In the genomic region with DNA sequence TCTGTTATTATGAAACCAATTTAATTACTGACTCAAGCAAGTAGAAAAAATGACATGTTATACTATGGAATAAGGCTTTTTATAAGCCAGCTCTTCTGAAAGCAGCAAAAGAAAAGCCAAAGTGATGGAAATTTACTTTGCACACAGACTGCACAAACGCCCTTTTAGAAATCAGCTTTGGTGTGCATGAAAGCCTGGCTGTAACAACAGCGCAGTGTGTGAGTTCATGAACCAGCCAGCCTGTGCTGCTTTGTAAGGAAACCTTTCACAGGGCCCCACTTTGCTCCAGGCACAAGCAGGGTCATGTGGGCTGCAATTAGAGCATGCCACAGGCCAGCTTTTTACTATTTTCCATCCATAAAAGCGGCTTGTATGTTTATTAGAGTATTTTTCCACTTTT, we compare ENCODE assay signal across 18 cellular contexts. TPM values are rescaled to one million over a fixed set of nuclear protein-coding genes. Genes with fewer than 3 reads are reported as not detected.
DNase-seq lines count a peak whose midpoint lies in the region; ATAC-seq and TF ChIP-seq lines count a peak whose summit lies in the region.
"Had no signal": no experiment of that assay in that cellular context is flagged by ENCODE, and none has a peak within 500 bp of the region (broad histone marks: within the 10 kb centered on the region; RNA-seq: fewer than 3 reads in every experiment).

No MANE protein-coding gene starts in this region.

- no peaks in the 10 kb centered on the region for H3K36me3 ChIP-seq in vagina
- H3K36me3 ChIP-seq: pancreas, thyroid gland had no signal

- H3K27ac Mint-ChIP-seq in nephron progenitor cell = peak overlapping the region; percentile 82
- H3K27ac Mint-ChIP-seq: activated naive CD4-positive, alpha-beta T cell treated with anti-CD3 and anti-CD28 coated beads for 36 hours; CD4-positive, CD25-positive, alpha-beta regulatory T cell; WTC11 had no signal

- H3K27me3 ChIP-seq in vagina = no peaks in the 10 kb centered on the region
- H3K27me3 ChIP-seq: thyroid gland had no signal

- no peak for TF ChIP-seq CTCF in nephron progenitor cell (IDR thresholded peaks at IDR 0.05)
- TF ChIP-seq CTCF in vagina (IDR thresholded peaks at IDR 0.05) = no peak

- no peaks in the 10 kb centered on the region for H3K9me3 Mint-ChIP-seq in nephron progenitor cell
- H3K9me3 Mint-ChIP-seq: activated naive CD4-positive, alpha-beta T cell treated with anti-CD3 and anti-CD28 coated beads for 36 hours; CD4-positive, CD25-positive, alpha-beta regulatory T cell; WTC11 had no signal

- DNase-seq in anterior cingulate cortex (lab: John Stamatoyannopoulos, UW) (peak in 54 of 58 donors; percentile 7 to 92 (median 68)), foreskin melanocyte (peak; percentile 99), nephron progenitor cell (no peak), vagina (ENCODE audit: extremely low spot score in 2 of 2) (no peak), EL (no peak)
- DNase-seq: activated naive CD4-positive, alpha-beta T cell treated with anti-CD3 and anti-CD28 coated beads for 36 hours; CD4-positive, CD25-positive, alpha-beta regulatory T cell; NCI-H1048; NCI-H2107; NCI-H69; pancreas; T-helper 1 cell; thyroid gland had no signal

- no peak for ATAC-seq in GM19023 (IDR thresholded peaks at IDR 0.05; ENCODE audit: unreplicated experiment)
- ATAC-seq in HG02981 (IDR thresholded peaks at IDR 0.05; ENCODE audit: unreplicated experiment) = no peak
- ATAC-seq: Panc1, pancreas, WTC11 had no signal

- no peaks in the 10 kb centered on the region for H3K9me3 ChIP-seq in vagina
- H3K9me3 ChIP-seq: pancreas, thyroid gland had no signal

- H3K36me3 Mint-ChIP-seq in nephron progenitor cell (ENCODE audit: low read depth) = no peaks in the 10 kb centered on the region
- H3K36me3 Mint-ChIP-seq: CD4-positive, CD25-positive, alpha-beta regulatory T cell; WTC11 had no signal

- no peak for TF ChIP-seq POLR2A in vagina (IDR thresholded peaks at IDR 0.05)

- no peaks in the 10 kb centered on the region for H3K4me1 ChIP-seq in vagina
- H3K4me1 ChIP-seq: pancreas, thyroid gland had no signal

- H3K4me1 Mint-ChIP-seq in nephron progenitor cell = peaks cover 21% of the 10 kb centered on the region
- H3K4me1 Mint-ChIP-seq: WTC11 had no signal

- intact Hi-C loops in vagina (cut with DNase I) = no loop called here

- peak overlapping the region; percentile 51 for H3K27ac ChIP-seq in vagina
- H3K27ac ChIP-seq: pancreas, thyroid gland had no signal

- H3K4me3 Mint-ChIP-seq in nephron progenitor cell = no peak overlapping the region
- H3K4me3 Mint-ChIP-seq: activated naive CD4-positive, alpha-beta T cell treated with anti-CD3 and anti-CD28 coated beads for 36 hours; CD4-positive, CD25-positive, alpha-beta regulatory T cell; WTC11 had no signal

- H3K27me3 Mint-ChIP-seq in nephron progenitor cell (ENCODE audit: low read depth, poor library complexity) = peaks cover 5% of the 10 kb centered on the region
- H3K27me3 Mint-ChIP-seq: CD4-positive, CD25-positive, alpha-beta regulatory T cell had no signal

- H3K4me3 ChIP-seq in vagina = no peak overlapping the region
- H3K4me3 ChIP-seq: lung, pancreas, thyroid gland had no signal

RNA-seq across cellular contexts. Expression of gene IFT88, which starts 13.6 kb away (rescaled TPM):
- total RNA-seq in vagina = 6.9 TPM

RNA-seq across cellular contexts. Expression of gene CRYL1, which starts 27.7 kb away (rescaled TPM):
- total RNA-seq in vagina = 35.4 TPM

Comparison
In these comparisons a context has a peak if more than half of its experiments do, and no peak if none do; other contexts are left out.
1. DNase-seq: peak in anterior cingulate cortex (54 of 58) and foreskin melanocyte (single experiment); none in nephron progenitor cell (single experiment), vagina (0 of 2) and EL (single experiment).